Comparison of ENCODE assay signal across 8 cellular contexts in the genomic region with DNA sequence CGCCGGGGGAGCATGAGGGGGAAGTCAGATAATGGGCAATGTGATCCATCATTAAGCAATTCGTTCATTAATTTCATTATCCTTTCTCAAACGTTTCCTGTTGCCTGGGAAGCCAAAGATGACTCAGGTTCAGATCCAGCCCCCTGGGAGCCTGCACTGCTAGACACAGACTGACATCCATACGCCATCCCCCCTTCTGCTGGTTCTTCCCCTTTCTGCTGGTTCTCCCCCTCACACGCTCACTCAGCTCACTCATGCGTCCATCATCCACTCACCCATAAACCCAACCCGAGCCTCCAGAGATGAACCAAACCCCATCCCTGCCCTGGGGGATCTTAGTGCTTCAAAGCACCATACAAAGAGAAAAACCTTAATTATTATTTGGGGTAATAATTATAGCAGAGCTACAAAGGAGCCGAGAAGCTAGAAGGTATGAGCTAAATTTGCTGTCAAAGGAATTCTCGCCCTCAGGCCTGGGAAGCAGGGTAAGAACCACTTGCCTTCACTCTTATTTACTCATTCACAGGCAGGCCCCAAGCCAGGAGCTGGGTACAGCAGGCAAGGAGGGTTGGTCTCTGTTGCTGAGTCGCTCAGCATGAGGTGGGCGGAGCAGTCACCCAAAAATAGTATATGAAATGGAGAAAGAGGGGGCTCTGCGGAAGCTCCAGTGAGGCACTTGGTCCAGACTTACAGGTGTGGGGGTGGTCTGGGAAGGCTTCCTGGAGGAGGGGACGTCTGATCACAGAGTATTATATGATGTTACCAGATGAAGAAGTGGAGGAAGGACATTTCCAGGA.
DNase-seq lines count a peak whose midpoint lies in the region; ATAC-seq, FAIRE-seq and TF ChIP-seq lines count a peak whose summit lies in the region.
"Had no signal": no experiment of that assay in that cellular context is flagged by ENCODE, and none has a peak within 500 bp of the region (broad histone marks: within the 10 kb centered on the region; RNA-seq: fewer than 3 reads in every experiment).

No MANE protein-coding gene starts in this region.

- H3K4me1 Mint-ChIP-seq in stimulated activated naive B cell treated with anti-CD40 and anti-IgM and Interleukin-4, amounts not matched to agents 10 μg/mL and 1 μg/mL and 100 μg/mL, for 72 hours = peaks cover 10 to 12% of the 10 kb centered on the region in 2 donors

- H3K27ac Mint-ChIP-seq in stimulated activated naive B cell treated with anti-CD40 and anti-IgM and Interleukin-4, amounts not matched to agents 10 μg/mL and 1 μg/mL and 100 μg/mL, for 72 hours = peak overlapping the region; percentile 87

- H3K9me3 Mint-ChIP-seq in stimulated activated naive B cell treated with anti-CD40 and anti-IgM and Interleukin-4, amounts not matched to agents 10 μg/mL and 1 μg/mL and 100 μg/mL, for 72 hours = no peaks in the 10 kb centered on the region

- TF ChIP-seq POLR2A in erythroblast (IDR thresholded peaks at IDR 0.05; ENCODE audit: low read length) = no peak

- no peaks in the 10 kb centered on the region for H3K36me3 Mint-ChIP-seq in stimulated activated naive B cell treated with anti-CD40 and anti-IgM and Interleukin-4, amounts not matched to agents 10 μg/mL and 1 μg/mL and 100 μg/mL, for 72 hours

- TF ChIP-seq CTCF in GM20000 (IDR thresholded peaks at IDR 0.05; ENCODE audit: extremely low read depth, missing control alignments) = no peak

- ATAC-seq in stimulated activated naive B cell treated with anti-CD40 and anti-IgM and Interleukin-4, amounts not matched to agents 10 μg/mL and 1 μg/mL and 100 μg/mL, for 72 hours (replicated peaks) = peak; percentile 100

- no peaks in the 10 kb centered on the region for H3K27me3 Mint-ChIP-seq in stimulated activated naive B cell treated with anti-CD40 and anti-IgM and Interleukin-4, amounts not matched to agents 10 μg/mL and 1 μg/mL and 100 μg/mL, for 72 hours

- H3K4me3 Mint-ChIP-seq in stimulated activated naive B cell treated with anti-CD40 and anti-IgM and Interleukin-4, amounts not matched to agents 10 μg/mL and 1 μg/mL and 100 μg/mL, for 72 hours = peak overlapping the region; percentile 10 to 64

- no peak for FAIRE-seq in GM19239 (lab: Jason Lieb, UNC)
- FAIRE-seq: RCC 7860 had no signal

- DNase-seq in GM20000 (ENCODE audit: low spot score) (peak; percentile 52), MV-4-11 (lab: John Stamatoyannopoulos, UW) (peak; percentile 74), erythroblast (lab: John Stamatoyannopoulos, UW) (peak; percentile 34 to 48), COLO829 (ENCODE audit: low spot score) (no peak), KG1 (lab: John Stamatoyannopoulos, UW) (no peak), GM19239 (ENCODE audit: insufficient read length, low spot score) (no peak)
- peak; percentile 77 for DNase-seq in stimulated activated naive B cell treated with anti-CD40 and anti-IgM and Interleukin-4, amounts not matched to agents 10 μg/mL and 1 μg/mL and 100 μg/mL, for 72 hours

Comparison
In these comparisons a context has a peak if more than half of its experiments do, and no peak if none do; other contexts are left out.
1. DNase-seq: peak in GM20000 (single experiment), MV-4-11 (single experiment), erythroblast (2 of 2) and stimulated activated naive B cell treated with anti-CD40 and anti-IgM and Interleukin-4, amounts not matched to agents 10 μg/mL and 1 μg/mL and 100 μg/mL, for 72 hours (single experiment); none in COLO829 (single experiment), KG1 (single experiment) and GM19239 (single experiment).